In the genomic region with DNA sequence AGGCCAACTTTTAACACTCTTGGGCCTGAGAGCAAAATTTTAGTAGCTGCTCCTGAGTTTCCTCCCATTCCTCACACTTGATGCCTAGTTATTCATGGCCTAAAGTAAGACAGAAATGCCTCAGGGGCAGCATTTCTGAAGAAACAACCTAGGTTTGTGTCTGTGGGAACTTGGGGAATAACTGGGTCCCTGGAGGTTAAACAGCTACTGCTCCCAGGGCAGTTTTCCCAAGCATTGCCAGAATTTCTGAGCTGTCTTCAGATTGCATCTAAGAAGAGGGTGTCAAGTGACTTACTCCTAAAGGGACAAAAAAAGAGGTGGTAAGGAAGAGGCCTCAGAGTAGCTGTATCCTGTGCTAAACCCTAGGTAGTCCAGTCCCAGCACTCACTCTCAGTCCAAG, we compare ENCODE assay signal across 17 cellular contexts.
DNase-seq lines count a peak whose midpoint lies in the region; ATAC-seq, FAIRE-seq and TF ChIP-seq lines count a peak whose summit lies in the region.
"Had no signal": no experiment of that assay in that cellular context is flagged by ENCODE, and none has a peak within 500 bp of the region (broad histone marks: within the 10 kb centered on the region; RNA-seq: fewer than 3 reads in every experiment).

No MANE protein-coding gene starts in this region.

- ATAC-seq in GM12878, result no peak
- ATAC-seq in GM18520 (IDR thresholded peaks at IDR 0.05; ENCODE audit: unreplicated experiment), result no peak
- ATAC-seq in HG03039 (IDR thresholded peaks at IDR 0.05; ENCODE audit: unreplicated experiment), result no peak
- ATAC-seq: GM23338 had no signal

- in situ Hi-C loops in GM12878 (cut with MboI), result no loop called here

- TF ChIP-seq POLR2A in GM12878 (IDR thresholded peaks at IDR 0.05; ENCODE audit: low read depth, low read length), result no peak

- H4K20me1 ChIP-seq in GM12878 (ENCODE audit: control insufficient read depth, insufficient read depth) (no peaks in the 10 kb centered on the region), neural progenitor cell (ENCODE audit: low read depth) (no peaks in the 10 kb centered on the region)

- BruUV-seq in GM12878 (replicated peaks; lab: Mats Ljungman, UMichigan), result no TSS peak

- H3K9me3 Mint-ChIP-seq in neural progenitor cell, result peaks cover 14% of the 10 kb centered on the region
- H3K9me3 Mint-ChIP-seq: CD4-positive, alpha-beta T cell; GM23338 had no signal

- H3K4me3 Mint-ChIP-seq in neural progenitor cell, result no peak overlapping the region
- H3K4me3 Mint-ChIP-seq: CD4-positive, alpha-beta T cell; GM23338 had no signal

- intact Hi-C loops in GM12878 (cut with micrococcal nuclease; ENCODE audit: unreplicated experiment) (no loop called here), ascending aorta (cut with DNase I) (no loop called here)

- H3F3A ChIP-seq in neural progenitor cell (ENCODE audit: low read depth), result no peaks in the 10 kb centered on the region

- RAD21 ChIA-PET in GM12878 (lab: Charles Lee; ENCODE audit: unreplicated experiment), result interaction anchor here (0.9 to 2.0 kb wide), 3 partner anchors 9 to 151 kb away, joined by 3 to 4 read pairs (median 4); no protein-coding TSS in a partner anchor

- no peaks in the 10 kb centered on the region for H3K9me3 ChIP-seq in GM12878 (replicated peaks; ENCODE audit: control insufficient read depth, insufficient read depth, low read length)
- no peaks in the 10 kb centered on the region for H3K9me3 ChIP-seq in neural progenitor cell (ENCODE audit: low read depth)
- H3K9me3 ChIP-seq in ascending aorta, result no peaks in the 10 kb centered on the region

- peaks cover 47% of the 10 kb centered on the region for H3K4me1 Mint-ChIP-seq in neural progenitor cell
- H3K4me1 Mint-ChIP-seq: GM23338 had no signal

- H3K4me1 ChIP-seq in GM12878 (ENCODE audit: control insufficient read depth, insufficient read depth, low read length) (no peaks in the 10 kb centered on the region), neural progenitor cell (no peaks in the 10 kb centered on the region), ascending aorta (no peaks in the 10 kb centered on the region)

- H3K79me2 ChIP-seq in GM12878 (ENCODE audit: control insufficient read depth, insufficient read depth, low read length), result no peaks in the 10 kb centered on the region
- no peaks in the 10 kb centered on the region for H3K79me2 ChIP-seq in neural progenitor cell (ENCODE audit: low read depth)

- H2AFZ ChIP-seq in GM12878 (ENCODE audit: control insufficient read depth, low read depth, low read length), result no peak overlapping the region
- no peak overlapping the region for H2AFZ ChIP-seq in neural progenitor cell (replicated peaks)
- H2AFZ ChIP-seq: GM23338 had no signal

- H3K4me2 ChIP-seq in GM12878 (ENCODE audit: control insufficient read depth, insufficient read depth) (no peak overlapping the region), neural progenitor cell (no peak overlapping the region)
- H3K4me2 ChIP-seq: GM23338 had no signal

- DNase-seq in EH (ENCODE audit: low read depth) (peak; percentile 58), GM12878 (ENCODE audit: low read depth, low spot score) (no peak), islet precursor cell (peak; percentile 58), neural progenitor cell (ENCODE audit: low spot score) (no peak), ascending aorta (ENCODE audit: low spot score in 2 of 2) (no peak)
- DNase-seq: 8988T; C1 segment of cervical spinal cord; Calu3; CD4-positive, alpha-beta T cell; DMS79; EL; GDM1; H7; IMR-90 had no signal

- H3K9ac ChIP-seq in GM12878 (ENCODE audit: control insufficient read depth, insufficient read depth, low read length) (no peak overlapping the region), neural progenitor cell (no peak overlapping the region)

- no peak for FAIRE-seq in GM12878 (lab: Jason Lieb, UNC)

- no peak for TF ChIP-seq RAD21 in GM12878 (IDR thresholded peaks at IDR 0.05; ENCODE audit: insufficient read depth, low read depth, low read length)

- H3K27ac Mint-ChIP-seq in neural progenitor cell, result peak overlapping the region; percentile 53
- H3K27ac Mint-ChIP-seq: CD4-positive, alpha-beta T cell; GM23338 had no signal

- no peak for TF ChIP-seq EP300 in GM12878 (IDR thresholded peaks at IDR 0.05; ENCODE audit: borderline replicate concordance in 1 of 2, control insufficient read depth in 1 of 2, low read depth in 2 of 2, low read length in 2 of 2)

- no peaks in the 10 kb centered on the region for H3K27me3 ChIP-seq in GM12878 (replicated peaks in 1 of 2; ENCODE audit: control insufficient read depth in 2 of 2, insufficient read depth in 2 of 2, low read length in 1 of 2)
- no peaks in the 10 kb centered on the region for H3K27me3 ChIP-seq in neural progenitor cell
- no peaks in the 10 kb centered on the region for H3K27me3 ChIP-seq in ascending aorta

- H3K36me3 Mint-ChIP-seq in neural progenitor cell, result no peaks in the 10 kb centered on the region

- H3K4me3 ChIP-seq in GM12878 (no peak overlapping the region), neural progenitor cell (no peak overlapping the region), ascending aorta (no peak overlapping the region)
- H3K4me3 ChIP-seq: GM23338 had no signal

- no peak for TF ChIP-seq CTCF in GM12878 (IDR thresholded peaks at IDR 0.05 in 2 of 3, conservative IDR thresholded peaks at IDR 0.05 in 1 of 3; ENCODE audit: control insufficient read depth in 2 of 3, extremely low read depth in 1 of 3, insufficient read depth in 1 of 3, low read depth in 3 of 3, low read length in 3 of 3)
- TF ChIP-seq CTCF in neural progenitor cell (IDR thresholded peaks at IDR 0.05), result no peak
- no peak for TF ChIP-seq CTCF in ascending aorta (IDR thresholded peaks at IDR 0.05)

- H3K27ac ChIP-seq in GM12878 (ENCODE audit: control insufficient read depth, insufficient read depth), result no peak overlapping the region
- H3K27ac ChIP-seq in neural progenitor cell, result no peak overlapping the region
- no peak overlapping the region for H3K27ac ChIP-seq in ascending aorta

- SMC1A ChIA-PET in GM12878 (lab: Charles Lee; ENCODE audit: uncharacterized antibody, unreplicated experiment), result interaction anchor here (0.7 to 3.0 kb wide), 8 partner anchors 8 to 169 kb away, joined by 3 to 24 read pairs (median 5); no protein-coding TSS in a partner anchor

- POLR2A ChIA-PET in GM12878 (lab: Charles Lee), result interaction anchor here (1.3 to 1.6 kb wide), 2 partner anchors 9 to 15 kb away, joined by 5 to 6 read pairs; no protein-coding TSS in a partner anchor

- H3K36me3 ChIP-seq in GM12878 (ENCODE audit: control insufficient read depth in 2 of 2, insufficient read depth in 2 of 2, low read length in 1 of 2), result no peaks in the 10 kb centered on the region
- no peaks in the 10 kb centered on the region for H3K36me3 ChIP-seq in neural progenitor cell
- no peaks in the 10 kb centered on the region for H3K36me3 ChIP-seq in ascending aorta

- H3K27me3 Mint-ChIP-seq in neural progenitor cell (ENCODE audit: insufficient read depth, low read depth), result peaks cover 6% of the 10 kb centered on the region
- H3K27me3 Mint-ChIP-seq: CD4-positive, alpha-beta T cell had no signal

- CTCF ChIA-PET in GM12878 (lab: Yijun Ruan, JAX), result interaction anchor here (0.6 to 2.8 kb wide), 5 partner anchors 22 to 229 kb away, joined by 3 to 16 read pairs (median 7); no protein-coding TSS in a partner anchor

TF ChIP-seq in GM12878, 131 proteins besides CTCF, POLR2A, EP300 and RAD21:
- TF ChIP-seq MEF2B (IDR thresholded peaks at IDR 0.05; ENCODE audit: partially characterized antibody, poor library complexity, severe bottlenecking) (peak; percentile 76), STAT3 (IDR thresholded peaks at IDR 0.05; ENCODE audit: low read depth, low read length) (no peak)

Comparison
In these comparisons a context has a peak if more than half of its experiments do, and no peak if none do; other contexts are left out.
1. DNase-seq: peak in EH (single experiment) and islet precursor cell (single experiment); none in GM12878 (single experiment), neural progenitor cell (single experiment) and ascending aorta (0 of 2).